In the genomic region with DNA sequence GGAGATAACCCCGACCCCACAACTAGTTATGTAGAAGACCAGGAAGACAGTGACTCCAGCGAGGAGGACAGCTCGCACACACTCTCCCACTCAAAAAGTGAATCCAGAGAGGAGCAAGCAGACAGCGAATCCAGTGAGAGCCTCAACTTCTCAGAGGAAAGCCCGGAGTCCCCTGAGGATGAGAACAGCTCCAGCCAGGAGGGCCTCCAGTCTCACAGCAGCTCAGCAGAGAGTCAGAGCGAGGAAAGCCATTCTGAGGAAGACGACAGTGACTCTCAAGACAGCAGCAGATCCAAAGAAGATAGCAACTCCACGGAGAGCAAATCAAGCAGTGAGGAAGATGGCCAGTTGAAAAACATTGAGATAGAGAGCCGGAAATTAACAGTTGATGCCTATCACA, we compare ENCODE assay signal across 18 cellular contexts. TPM values are rescaled to one million over a fixed set of nuclear protein-coding genes. Genes with fewer than 3 reads are reported as not detected.
DNase-seq lines count a peak whose midpoint lies in the region; ATAC-seq and TF ChIP-seq lines count a peak whose summit lies in the region.
"Had no signal": no experiment of that assay in that cellular context is flagged by ENCODE, and none has a peak within 500 bp of the region (broad histone marks: within the 10 kb centered on the region; RNA-seq: fewer than 3 reads in every experiment).

No MANE protein-coding gene starts in this region.

- H3K4me1 ChIP-seq in colonic mucosa = no peaks in the 10 kb centered on the region
- H3K4me1 ChIP-seq: BLaER1 treated with 17β-estradiol and CSF1 and Interleukin-3, amounts not matched to agents 10 nM and 100 nM had no signal

- no peak for TF ChIP-seq CTCF in colonic mucosa (IDR thresholded peaks at IDR 0.05)

- ATAC-seq in Right ventricle myocardium inferior (peak; percentile 50), left ventricle myocardium superior (peak; percentile 30), left cardiac atrium (no peak)
- ATAC-seq: A549; CD8-positive, alpha-beta T cell had no signal

- DNase-seq in Right ventricle myocardium inferior (ENCODE audit: missing footprints) = no peak
- DNase-seq in cardiac septum (ENCODE audit: low spot score) = no peak
- no peak for DNase-seq in left ventricle myocardium superior
- no peak for DNase-seq in left cardiac atrium
- no peak for DNase-seq in colonic mucosa
- DNase-seq: AML-193; Caco-2; Calu3; CD4-positive, alpha-beta T cell; CD8-positive, alpha-beta T cell; DMS79 treated with DMSO at 0.1 percent for 48 hours; GF-D8 had no signal

- intact Hi-C loops in Right ventricle myocardium inferior (cut with DNase I) = no loop called here
- intact Hi-C loops in cardiac septum (cut with DNase I) = loop anchor here (10.0 kb wide), 1 partner anchor 298 kb away; no protein-coding TSS in a partner anchor
- intact Hi-C loops in left ventricle myocardium superior (cut with micrococcal nuclease) = no loop called here
- intact Hi-C loops in left cardiac atrium (cut with DNase I) = no loop called here
- intact Hi-C loops in colonic mucosa (cut with DNase I) = no loop called here

- H3K27ac ChIP-seq in colonic mucosa = no peak overlapping the region
- H3K27ac ChIP-seq: 22Rv1; A549; BLaER1 treated with 17β-estradiol and CSF1 and Interleukin-3, amounts not matched to agents 10 nM and 100 nM; C4-2B had no signal

- H3K9ac ChIP-seq in colonic mucosa (ENCODE audit: low read depth in 2 of 2, low read length in 2 of 2) = no peak overlapping the region
- H3K9ac ChIP-seq: BLaER1 treated with 17β-estradiol and CSF1 and Interleukin-3, amounts not matched to agents 10 nM and 100 nM had no signal

- no peaks in the 10 kb centered on the region for H3K9me3 ChIP-seq in colonic mucosa
- H3K9me3 ChIP-seq: A549, Caco-2 had no signal

- H3K4me3 ChIP-seq in colonic mucosa = no peak overlapping the region
- H3K4me3 ChIP-seq: A549; BLaER1 treated with 17β-estradiol and CSF1 and Interleukin-3, amounts not matched to agents 10 nM and 100 nM had no signal

- H3K27me3 ChIP-seq in colonic mucosa = no peaks in the 10 kb centered on the region
- H3K27me3 ChIP-seq: BLaER1 treated with 17β-estradiol and CSF1 and Interleukin-3, amounts not matched to agents 10 nM and 100 nM had no signal

- no peaks in the 10 kb centered on the region for H3K36me3 ChIP-seq in colonic mucosa
- H3K36me3 ChIP-seq: BLaER1 treated with 17β-estradiol and CSF1 and Interleukin-3, amounts not matched to agents 10 nM and 100 nM had no signal

RNA-seq across cellular contexts. Expression of a gene that starts 12.8 kb away (rescaled TPM):
- total RNA-seq in Right ventricle myocardium inferior (not detected), cardiac septum (not detected), left ventricle myocardium superior (not detected), left cardiac atrium (not detected), colonic mucosa (not detected)
- total RNA-seq: A172; B cell; Caco-2; Calu3; CD4-positive, alpha-beta T cell; CD8-positive, alpha-beta T cell had no signal

RNA-seq across cellular contexts. Expression of a gene that starts 54.5 kb away (rescaled TPM):
- total RNA-seq in Right ventricle myocardium inferior (not detected), cardiac septum (not detected), left ventricle myocardium superior (not detected), left cardiac atrium (not detected), colonic mucosa (not detected)
- total RNA-seq: A172; B cell; Caco-2; Calu3; CD4-positive, alpha-beta T cell; CD8-positive, alpha-beta T cell had no signal

Comparison
In these comparisons a context has a peak if more than half of its experiments do, and no peak if none do; other contexts are left out.
1. ATAC-seq: peak in Right ventricle myocardium inferior (single experiment) and left ventricle myocardium superior (single experiment); none in left cardiac atrium (0 of 2).